ENCODE assay signal across 8 cellular contexts in genomic region chr2:210477496-210477895, GRCh38. TPM values are rescaled to one million over a fixed set of nuclear protein-coding genes. Genes with fewer than 3 reads are reported as not detected.
A peak's percentile ranks its signal among the peaks of the same experiment; 100 is the strongest.
DNase-seq lines count a peak whose midpoint lies in the region; ATAC-seq and TF ChIP-seq lines count a peak whose summit lies in the region.

No MANE protein-coding gene starts in this region.

- 57% methylated on average over 3 of the region's 3 CpGs for WGBS in suprapubic skin

- TF ChIP-seq EP300 in suprapubic skin (IDR thresholded peaks at IDR 0.05): no peak

- H3K9ac ChIP-seq in iPS-20b (ENCODE audit: low read depth, low read length): peak overlapping the region; percentile 63; the same call in 1 of the 2 replicates

- DNase-seq in D341Med (ENCODE audit: low spot score) (peak; percentile 57), LHCN-M2 (ENCODE audit: low read depth) (peak; percentile 76), ascending aorta (ENCODE audit: low spot score in 2 of 2) (peak in 1 of 2 donors; percentile 60), suprapubic skin (ENCODE audit: low spot score in 2 of 2) (peak in 1 of 2 donors; percentile 66), CD1c-positive myeloid dendritic cell (ENCODE audit: extremely low spot score) (no peak)

- ATAC-seq in HG02973 (IDR thresholded peaks at IDR 0.05; ENCODE audit: unreplicated experiment): no peak
- ATAC-seq in GM19395 (IDR thresholded peaks at IDR 0.05; ENCODE audit: unreplicated experiment): no peak

- TF ChIP-seq POLR2A in suprapubic skin (IDR thresholded peaks at IDR 0.05): no peak

- intact Hi-C loops in ascending aorta (cut with DNase I): loop anchor here (2.0 to 5.0 kb wide), 2 partner anchors 245 to 475 kb away; partner anchors contain the start of gene RPE

- no peak for TF ChIP-seq CTCF in ascending aorta (IDR thresholded peaks at IDR 0.05)
- TF ChIP-seq CTCF in suprapubic skin (IDR thresholded peaks at IDR 0.05): no peak

- H3K4me3 ChIP-seq in ascending aorta (peak overlapping the region; percentile 74 to 87), iPS-20b (ENCODE audit: low read length) (peak overlapping the region; percentile 89), suprapubic skin (peak overlapping the region; percentile 71)

- H3K36me3 ChIP-seq in ascending aorta (peaks cover 0 to 4% of the 10 kb centered on the region in 2 donors), iPS-20b (ENCODE audit: insufficient read depth, low read depth, low read length) (peaks cover 11% of the 10 kb centered on the region), suprapubic skin (no peaks in the 10 kb centered on the region)

- H3K9me3 ChIP-seq in ascending aorta (no peaks in the 10 kb centered on the region), iPS-20b (ENCODE audit: insufficient read depth, low read depth, low read length) (no peaks in the 10 kb centered on the region), suprapubic skin (no peaks in the 10 kb centered on the region)

- H3K4me1 ChIP-seq in ascending aorta (peaks cover 0 to 2% of the 10 kb centered on the region in 2 donors), iPS-20b (ENCODE audit: insufficient read depth, low read length) (peaks cover 17% of the 10 kb centered on the region), suprapubic skin (peaks cover 23% of the 10 kb centered on the region)

- no peaks in the 10 kb centered on the region for H3K27me3 ChIP-seq in ascending aorta
- no peaks in the 10 kb centered on the region for H3K27me3 ChIP-seq in iPS-20b (ENCODE audit: insufficient read depth, low read length)
- no peaks in the 10 kb centered on the region for H3K27me3 ChIP-seq in suprapubic skin

- peak overlapping the region; percentile 76 to 77 for H3K27ac ChIP-seq in ascending aorta
- H3K27ac ChIP-seq in iPS-20b (ENCODE audit: low read length): no peak overlapping the region
- H3K27ac ChIP-seq in suprapubic skin: no peak overlapping the region

RNA-seq across cellular contexts. Expression of gene LANCL1, which starts 0.9 kb away (rescaled TPM):
- 41.8 and 53.8 TPM in 2 replicates for total RNA-seq in LHCN-M2 (2014; rRNA removed)
- polyA plus RNA-seq in LHCN-M2 (2012): 15.8 TPM
- 16.4 TPM for total RNA-seq in ascending aorta
- 10 to 100 TPM; 40.3 to 61.8 (median 53.7) TPM for total RNA-seq in suprapubic skin

Comparison
In these comparisons a context has a peak if more than half of its experiments do, and no peak if none do; other contexts are left out.
1. H3K27ac ChIP-seq: peak in ascending aorta (2 of 2); none in iPS-20b (single experiment) and suprapubic skin (single experiment).
2. Peak in every context shown above with its lines, with median percentiles within 50 percentile points of each other: H3K4me3 ChIP-seq.